1 cellular context compared by ENCODE assay signal in the genomic region with DNA sequence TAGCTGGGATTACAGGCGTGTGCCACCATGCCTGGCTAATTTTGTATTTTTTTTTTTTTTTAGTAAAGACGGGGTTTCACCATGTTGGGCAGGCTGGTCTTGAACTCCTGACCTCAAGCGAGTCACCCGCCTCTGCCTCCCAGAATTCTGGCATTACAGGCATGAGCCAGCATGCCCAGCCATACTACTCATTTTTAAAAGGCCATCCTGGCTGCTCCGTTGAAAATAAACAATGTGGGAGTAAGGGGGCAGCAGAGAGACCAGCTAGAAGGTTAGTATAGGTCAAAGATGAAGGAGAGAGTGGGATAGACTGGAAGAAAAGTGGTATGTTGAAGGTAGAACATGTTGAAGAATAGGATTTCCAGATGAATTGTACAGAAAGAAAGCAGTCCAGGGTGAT.
TF ChIP-seq lines count a peak whose summit lies in the region.

No MANE protein-coding gene starts in this region.

TF ChIP-seq in HepG2, 621 proteins besides CTCF, POLR2A, EP300 and RAD21:
- no peak for TF ChIP-seq ZNF720 (CRISPR knock-in tag; IDR thresholded peaks at IDR 0.05)
TF ChIP-seq in HepG2: peak in this region for 0.
